22 cellular contexts compared by ENCODE assay signal in the genomic region with DNA sequence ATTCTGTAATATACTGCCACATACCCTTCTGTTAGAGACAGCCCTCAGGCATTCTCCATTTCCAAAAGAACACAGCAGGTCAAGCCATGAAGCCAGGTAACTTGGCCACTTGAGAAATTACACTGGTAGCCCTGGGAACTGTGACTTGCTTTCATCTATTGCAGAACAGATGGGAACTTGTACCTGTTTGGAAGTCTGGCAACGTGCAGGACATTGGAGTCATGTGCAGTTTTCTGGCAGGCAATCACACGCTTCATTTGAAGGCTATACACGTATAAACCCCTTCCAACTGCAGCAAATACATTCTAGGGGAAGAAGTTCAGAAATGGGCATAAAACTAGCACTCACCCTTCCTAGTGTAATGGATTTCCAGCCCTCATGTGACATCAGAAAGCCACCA.
"Had no signal": no experiment of that assay in that cellular context is flagged by ENCODE, and none has a peak within 500 bp of the region (broad histone marks: within the 10 kb centered on the region; RNA-seq: fewer than 3 reads in every experiment).

No MANE protein-coding gene starts in this region.

- H3K9me3 ChIP-seq: gastrocnemius medialis, lower lobe of right lung, mucosa of descending colon, prostate gland, sigmoid colon, stomach, testis, tibial artery had no signal

- H3K4me1 ChIP-seq: gastrocnemius medialis, lower lobe of right lung, neural progenitor cell, prostate gland, sigmoid colon, stomach, testis, tibial artery had no signal

- H3K36me3 ChIP-seq: neural progenitor cell, prostate gland had no signal

- H3K4me3 ChIP-seq: gastrocnemius medialis, lower lobe of right lung, mucosa of descending colon, neural progenitor cell, prostate gland, sigmoid colon, stomach, testis, tibial artery had no signal

- H3K27me3 ChIP-seq: gastrocnemius medialis, neural progenitor cell, sigmoid colon, stomach, testis, tibial artery had no signal

- H3K9ac ChIP-seq: neural progenitor cell had no signal

- ATAC-seq: esophagus mucosa; gastrocnemius medialis; left ventricle myocardium superior; lower lobe of right lung; mucosa of descending colon; right cardiac atrium; stimulated activated effector memory CD8-positive, alpha-beta T cell treated with anti-CD3 and anti-CD28 coated beads, Interleukin-12 subunit alpha, Interleukin-12 subunit beta, amount 100 ng/mL, for 72 hours had no signal

- DNase-seq: effector CD8-positive, alpha-beta T cell; endodermal cell; foreskin fibroblast; gastrocnemius medialis; left ventricle myocardium superior; lower lobe of right lung; mesenchymal stem cell; mucosa of descending colon; naive B cell; right cardiac atrium; sigmoid colon; stimulated activated CD4-positive, alpha-beta T cell treated with anti-CD3 and anti-CD28 coated beads, Interleukin-2, amount 100 ng/mL, for 24 hours; stimulated activated CD4-positive, alpha-beta T cell treated with anti-CD3 and anti-CD28 coated beads, Interleukin-4, amount 100 ng/mL, for 24 hours; stimulated activated naive CD4-positive, alpha-beta T cell treated with Interleukin-2 at 50 U/mL for 16 hours; stomach; testis; tibial artery had no signal

- H3K27ac ChIP-seq: epithelial cell of prostate, gastrocnemius medialis, lower lobe of right lung, neural progenitor cell, prostate gland, sigmoid colon, stomach, testis, tibial artery had no signal

- H3K4me2 ChIP-seq: neural progenitor cell had no signal

- H2AFZ ChIP-seq: neural progenitor cell had no signal
